Comparison of ENCODE assay signal across 12 cellular contexts in the genomic region with DNA sequence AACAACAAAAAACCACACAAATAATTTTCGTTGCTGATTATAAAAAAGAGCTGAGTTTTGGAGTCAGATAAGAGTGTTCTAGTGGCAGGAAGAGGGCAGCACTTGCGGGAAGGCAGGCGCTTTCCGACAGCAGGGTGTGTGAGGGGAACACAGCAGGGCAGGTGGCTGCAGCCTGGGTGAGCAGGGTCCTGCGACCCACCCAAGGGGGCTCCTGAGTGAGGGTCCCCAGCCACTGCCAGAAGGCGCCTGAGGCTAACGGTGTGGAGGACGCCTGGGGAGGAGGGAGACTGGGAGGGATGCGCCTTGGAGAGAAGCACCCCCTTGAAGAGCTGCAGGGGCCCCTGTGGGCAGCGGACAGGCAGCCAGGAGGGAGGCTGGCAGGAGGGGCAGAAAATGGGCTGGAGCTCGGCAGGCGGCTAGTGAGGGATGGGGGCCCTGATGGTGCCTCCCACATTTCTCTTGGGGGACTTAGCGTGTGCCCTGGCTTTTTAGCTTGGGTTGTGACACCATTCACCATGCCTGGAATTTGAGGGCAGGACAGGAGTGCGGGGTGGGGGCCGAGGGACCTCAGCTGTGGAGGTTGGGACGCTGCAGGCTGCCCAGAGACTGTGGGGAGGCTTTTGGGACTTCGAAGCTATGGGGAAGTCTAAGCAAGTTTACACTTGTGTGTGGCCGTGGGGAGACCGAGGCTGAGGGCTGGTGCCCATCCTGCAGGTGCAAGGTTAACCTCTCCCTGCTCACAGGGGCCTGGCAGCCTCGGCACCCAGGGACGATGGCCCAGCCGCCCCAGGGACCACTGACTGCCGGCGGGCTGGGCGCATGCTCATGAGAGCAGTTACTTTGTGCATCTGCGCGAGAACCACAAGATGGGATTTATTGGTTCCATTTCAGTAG.
DNase-seq lines count a peak whose midpoint lies in the region; ATAC-seq, FAIRE-seq and TF ChIP-seq lines count a peak whose summit lies in the region.
"Had no signal": no experiment of that assay in that cellular context is flagged by ENCODE, and none has a peak within 500 bp of the region (broad histone marks: within the 10 kb centered on the region; RNA-seq: fewer than 3 reads in every experiment).

No MANE protein-coding gene starts in this region.

- no peaks in the 10 kb centered on the region for H3K79me2 ChIP-seq in DND-41 (ENCODE audit: insufficient read depth, low read length)

- no peak for ATAC-seq in DND-41 (ENCODE audit: insufficient read depth, low read depth)
- ATAC-seq in HG02981 (IDR thresholded peaks at IDR 0.05; ENCODE audit: unreplicated experiment): no peak
- ATAC-seq in HG03095 (IDR thresholded peaks at IDR 0.05; ENCODE audit: unreplicated experiment): no peak
- ATAC-seq: heart left ventricle had no signal

- no peak overlapping the region for H3K9ac ChIP-seq in DND-41 (ENCODE audit: low read depth, low read length)
- no peak overlapping the region for H3K9ac ChIP-seq in kidney (ENCODE audit: low read length in 2 of 2)

- no peak overlapping the region for H2AFZ ChIP-seq in DND-41 (ENCODE audit: low read depth, low read length)

- intact Hi-C loops in kidney (cut with DNase I): no loop called here

- DNase-seq in BE2C (no peak), DND-41 (peak; percentile 16), kidney (peak; percentile 61), cerebellar cortex (ENCODE audit: low spot score) (no peak)
- DNase-seq: activated effector memory CD4-positive, alpha-beta T cell treated with Interleukin-2 at 50 U/mL for 16 hours; EL; midbrain had no signal

- H3K27ac Mint-ChIP-seq in T-helper 1 cell treated with Interleukin-12 subunit alpha and Interleukin-12 subunit beta and Interleukin-4 antibody, amounts not matched to agents 30 μg/mL and 1 μg/mL, for 36 hours: peak overlapping the region; percentile 28
- H3K27ac Mint-ChIP-seq: dendritic cell treated with granulocyte-macrophage colony-stimulating factor and Interleukin-4, amounts not matched to agents 40 ng/mL and 50 ng/mL, for 4 days had no signal

- H3K9me3 ChIP-seq in BE2C (peaks cover 13% of the 10 kb centered on the region; the same call in 1 of the 2 replicates), DND-41 (ENCODE audit: insufficient read depth, low read length, severe bottlenecking) (peaks cover 3% of the 10 kb centered on the region), kidney (ENCODE audit: control insufficient read depth in 1 of 2, low read length in 2 of 2) (peaks cover 0 to 4% of the 10 kb centered on the region in 2 donors)

- no peak overlapping the region for H3K4me3 ChIP-seq in BE2C (ENCODE audit: low read depth, low read length)
- no peak overlapping the region for H3K4me3 ChIP-seq in DND-41 (ENCODE audit: low read depth in 1 of 2, low read length in 2 of 2)
- H3K4me3 ChIP-seq in kidney (ENCODE audit: low read length in 2 of 2): no peak overlapping the region
- H3K4me3 ChIP-seq: heart left ventricle had no signal

- peaks cover 2% of the 10 kb centered on the region for H3K4me1 Mint-ChIP-seq in T-helper 1 cell treated with Interleukin-12 subunit alpha and Interleukin-12 subunit beta and Interleukin-4 antibody, amounts not matched to agents 30 μg/mL and 1 μg/mL, for 36 hours (ENCODE audit: low read depth)

- no peaks in the 10 kb centered on the region for H4K20me1 ChIP-seq in DND-41 (ENCODE audit: insufficient read depth, low read length)

- FAIRE-seq in kidney (lab: Jason Lieb, UNC): no peak

- H3K36me3 Mint-ChIP-seq in T-helper 1 cell treated with Interleukin-12 subunit alpha and Interleukin-12 subunit beta and Interleukin-4 antibody, amounts not matched to agents 30 μg/mL and 1 μg/mL, for 36 hours (ENCODE audit: low read depth): no peaks in the 10 kb centered on the region

- no peaks in the 10 kb centered on the region for H3K9me3 Mint-ChIP-seq in T-helper 1 cell treated with Interleukin-12 subunit alpha and Interleukin-12 subunit beta and Interleukin-4 antibody, amounts not matched to agents 30 μg/mL and 1 μg/mL, for 36 hours
- H3K9me3 Mint-ChIP-seq: dendritic cell treated with granulocyte-macrophage colony-stimulating factor and Interleukin-4, amounts not matched to agents 40 ng/mL and 50 ng/mL, for 4 days had no signal

- no peak overlapping the region for H3K27ac ChIP-seq in DND-41 (ENCODE audit: low read length)
- H3K27ac ChIP-seq in kidney (ENCODE audit: low read depth in 2 of 2, low read length in 2 of 2): no peak overlapping the region
- H3K27ac ChIP-seq: heart left ventricle had no signal

- no peak overlapping the region for H3K4me3 Mint-ChIP-seq in T-helper 1 cell treated with Interleukin-12 subunit alpha and Interleukin-12 subunit beta and Interleukin-4 antibody, amounts not matched to agents 30 μg/mL and 1 μg/mL, for 36 hours
- H3K4me3 Mint-ChIP-seq: dendritic cell treated with granulocyte-macrophage colony-stimulating factor and Interleukin-4, amounts not matched to agents 40 ng/mL and 50 ng/mL, for 4 days had no signal

- H3K36me3 ChIP-seq in BE2C (no peaks in the 10 kb centered on the region), DND-41 (ENCODE audit: insufficient read depth, low read length) (no peaks in the 10 kb centered on the region), kidney (ENCODE audit: control insufficient read depth in 1 of 2, insufficient read depth in 2 of 2, low read length in 2 of 2) (no peaks in the 10 kb centered on the region)
- H3K36me3 ChIP-seq: heart left ventricle had no signal

- H3K27me3 ChIP-seq in BE2C: no peaks in the 10 kb centered on the region
- H3K27me3 ChIP-seq in DND-41 (ENCODE audit: insufficient read depth, low read length, poor library complexity): no peaks in the 10 kb centered on the region

- 0 out of 2 replicates have a peak, but pooled peaks have one; percentile 16 for TF ChIP-seq CTCF in BE2C (IDR thresholded peaks at IDR 0.05; ENCODE audit: low read depth, low read length)
- peak; percentile 27 for TF ChIP-seq CTCF in DND-41 (IDR thresholded peaks at IDR 0.05; ENCODE audit: borderline replicate concordance, extremely low read depth, low read length, poor library complexity, severe bottlenecking)
- peak; percentile 1 for TF ChIP-seq CTCF in kidney (IDR thresholded peaks at IDR 0.05; ENCODE audit: borderline replicate concordance, extremely low read depth, insufficient read depth)

- H3K4me1 ChIP-seq in BE2C (peaks cover 14% of the 10 kb centered on the region), DND-41 (ENCODE audit: insufficient read depth, low read length) (no peaks in the 10 kb centered on the region), kidney (ENCODE audit: control insufficient read depth in 1 of 2, insufficient read depth in 1 of 2, low read depth in 1 of 2, low read length in 2 of 2) (peaks cover 5 to 7% of the 10 kb centered on the region in 2 donors)

- no peak overlapping the region for H3K4me2 ChIP-seq in DND-41 (ENCODE audit: insufficient read depth, low read length)

- peaks cover 3% of the 10 kb centered on the region for H3K27me3 Mint-ChIP-seq in T-helper 1 cell treated with Interleukin-12 subunit alpha and Interleukin-12 subunit beta and Interleukin-4 antibody, amounts not matched to agents 30 μg/mL and 1 μg/mL, for 36 hours (ENCODE audit: low read depth)

Comparison
In these comparisons a context has a peak if more than half of its experiments do, and no peak if none do; other contexts are left out.
1. DNase-seq: peak in DND-41 (single experiment) and kidney (single experiment); none in BE2C (single experiment) and cerebellar cortex (single experiment).
2. Peak in every context shown above with its lines, with median percentiles within 50 percentile points of each other: CTCF ChIP-seq.